Comparison of ENCODE assay signal across 33 cellular contexts in the genomic region with DNA sequence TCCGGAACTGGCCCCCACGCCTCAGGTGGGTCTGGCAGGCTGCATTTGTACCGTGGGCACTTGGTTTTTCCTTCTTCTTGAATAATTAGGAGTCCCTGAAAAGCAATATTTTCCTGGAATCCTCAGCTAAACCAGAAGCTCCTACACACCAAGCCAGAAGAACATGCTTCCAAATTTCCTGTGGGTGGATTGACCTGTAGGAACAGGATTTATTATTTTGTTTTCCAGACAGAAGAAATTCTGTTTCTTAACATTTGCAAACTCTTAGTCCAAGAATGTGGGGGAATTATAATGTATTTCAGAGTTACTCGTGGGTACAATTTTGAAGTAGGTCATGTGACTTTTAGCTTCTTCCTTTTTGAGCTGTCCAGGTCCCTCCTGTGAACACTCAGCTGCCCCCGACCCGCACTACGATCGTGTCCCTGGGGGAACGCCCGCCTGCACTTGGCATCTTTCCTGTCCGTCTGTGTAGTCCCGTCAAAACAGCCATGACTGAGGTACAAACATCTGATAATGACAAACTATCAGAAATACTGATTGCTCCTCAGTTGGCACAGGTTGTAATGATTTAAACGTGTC. TPM values are rescaled to one million over a fixed set of nuclear protein-coding genes. Genes with fewer than 3 reads are reported as not detected.
"Had no signal": no experiment of that assay in that cellular context is flagged by ENCODE, and none has a peak within 500 bp of the region (broad histone marks: within the 10 kb centered on the region; RNA-seq: fewer than 3 reads in every experiment).

No MANE protein-coding gene starts in this region.

- DNase-seq: activated CD4-positive, alpha-beta memory T cell treated with anti-CD3 and anti-CD28 coated beads for 36 hours; activated CD4-positive, alpha-beta T cell treated with anti-CD3 and anti-CD28 coated beads for 36 hours; activated CD4-positive, alpha-beta T cell treated with anti-CD3 and anti-CD28 coated beads, Interleukin-2, amount 10 ng/mL, durations not matched to agents 24 days and 14 days; activated CD4-positive, CD25-positive, alpha-beta regulatory T cell; activated CD4-positive, CD25-positive, alpha-beta regulatory T cell treated with anti-CD3 and anti-CD28 coated beads, Interleukin-2, amount 50 U/mL, for 72 hours; activated CD8-positive, alpha-beta memory T cell treated with anti-CD3 and anti-CD28 coated beads, Interleukin-2, amount 10 ng/mL, durations not matched to agents 7 days and 5 days; activated CD8-positive, alpha-beta memory T cell treated with anti-CD3 and anti-CD28 coated beads, Interleukin-2, amount 50 U/mL, for 4 hours; activated CD8-positive, alpha-beta T cell treated with anti-CD3 and anti-CD28 coated beads, Interleukin-2, amount 10 ng/mL, durations not matched to agents 7 days and 5 days; activated gamma-delta T cell; activated naive CD4-positive, alpha-beta T cell; activated naive CD4-positive, alpha-beta T cell treated with anti-CD3 and anti-CD28 coated beads, Interleukin-2, amount 10 ng/mL, durations not matched to agents 7 days and 5 days; activated naive CD8-positive, alpha-beta T cell treated with anti-CD3 and anti-CD28 coated beads, Interleukin-2, amount 10 ng/mL, durations not matched to agents 7 days and 5 days; activated T-cell treated with anti-CD3 and anti-CD28 coated beads, Interleukin-2, amount 50 U/mL, for 1 hour; activated T-cell treated with anti-CD3 and anti-CD28 coated beads, Interleukin-2, amount 50 U/mL, for 48 hours; dorsolateral prefrontal cortex; effector memory CD4-positive, alpha-beta T cell; endodermal cell; foreskin fibroblast; glutamatergic neuron; T-helper 1 cell; T-helper 17 cell; T1000 had no signal

- H3K9me3 ChIP-seq: ascending aorta had no signal

- FAIRE-seq: bronchial epithelial cell, frontal cortex had no signal

- H3K27ac Mint-ChIP-seq: activated CD4-positive, alpha-beta memory T cell treated with anti-CD3 and anti-CD28 coated beads for 36 hours; activated CD4-positive, alpha-beta T cell treated with anti-CD3 and anti-CD28 coated beads for 36 hours; activated CD4-positive, alpha-beta T cell treated with anti-CD3 and anti-CD28 coated beads, Interleukin-2, amount 10 ng/mL, durations not matched to agents 24 days and 14 days; activated CD8-positive, alpha-beta memory T cell treated with anti-CD3 and anti-CD28 coated beads, Interleukin-2, amount 10 ng/mL, durations not matched to agents 7 days and 5 days; activated CD8-positive, alpha-beta T cell treated with anti-CD3 and anti-CD28 coated beads, Interleukin-2, amount 10 ng/mL, durations not matched to agents 7 days and 5 days; activated naive CD4-positive, alpha-beta T cell treated with anti-CD3 and anti-CD28 coated beads, Interleukin-2, amount 10 ng/mL, durations not matched to agents 7 days and 5 days; activated naive CD4-positive, alpha-beta T cell treated with anti-CD3 and anti-CD28 coated beads, Interleukin-2, amount 50 U/mL, for 72 hours; activated naive CD8-positive, alpha-beta T cell treated with anti-CD3 and anti-CD28 coated beads, Interleukin-2, amount 10 ng/mL, durations not matched to agents 7 days and 5 days; brain; dendritic cell treated with granulocyte-macrophage colony-stimulating factor and Interleukin-4, amounts not matched to agents 40 ng/mL and 50 ng/mL, for 4 days; endodermal cell; T-helper 17 cell; T-helper 2 cell treated with Interferon-gamma antibody and Interleukin-4, amounts not matched to agents 5 μg/mL and 100 μg/mL, for 36 hours had no signal

- H3K27ac ChIP-seq: ascending aorta, coronary artery, dorsolateral prefrontal cortex had no signal

- H3K36me3 Mint-ChIP-seq: activated CD4-positive, alpha-beta memory T cell treated with anti-CD3 and anti-CD28 coated beads for 36 hours; brain had no signal

- H3K4me1 Mint-ChIP-seq: activated naive CD8-positive, alpha-beta T cell treated with anti-CD3 and anti-CD28 coated beads, Interleukin-2, amount 10 ng/mL, durations not matched to agents 7 days and 5 days; brain; endodermal cell had no signal

- H3K4me3 ChIP-seq: ascending aorta, coronary artery, dorsolateral prefrontal cortex had no signal

- H3K4me1 ChIP-seq: ascending aorta had no signal

- H3K27me3 Mint-ChIP-seq: activated CD4-positive, alpha-beta T cell treated with anti-CD3 and anti-CD28 coated beads, Interleukin-2, amount 10 ng/mL, durations not matched to agents 24 days and 14 days; activated CD8-positive, alpha-beta memory T cell treated with anti-CD3 and anti-CD28 coated beads, Interleukin-2, amount 10 ng/mL, durations not matched to agents 7 days and 5 days; activated naive CD4-positive, alpha-beta T cell treated with anti-CD3 and anti-CD28 coated beads, Interleukin-2, amount 10 ng/mL, durations not matched to agents 7 days and 5 days; activated naive CD8-positive, alpha-beta T cell treated with anti-CD3 and anti-CD28 coated beads, Interleukin-2, amount 10 ng/mL, durations not matched to agents 7 days and 5 days; central memory CD8-positive, alpha-beta T cell; dendritic cell treated with granulocyte-macrophage colony-stimulating factor and Interleukin-4, amounts not matched to agents 40 ng/mL and 50 ng/mL, for 4 days; T-helper 17 cell had no signal

- H3K27me3 ChIP-seq: ascending aorta, dorsolateral prefrontal cortex had no signal

- ATAC-seq: activated CD4-positive, alpha-beta T cell treated with anti-CD3 and anti-CD28 coated beads for 36 hours; activated CD8-positive, alpha-beta memory T cell treated with anti-CD3 and anti-CD28 coated beads, Interleukin-2, amount 10 ng/mL, durations not matched to agents 7 days and 5 days; activated CD8-positive, alpha-beta T cell treated with anti-CD3 and anti-CD28 coated beads, Interleukin-2, amount 10 ng/mL, durations not matched to agents 7 days and 5 days; activated naive CD4-positive, alpha-beta T cell treated with anti-CD3 and anti-CD28 coated beads, Interleukin-2, amount 50 U/mL, for 72 hours; esophagus mucosa; T-helper 17 cell had no signal

- H3K36me3 ChIP-seq: ascending aorta had no signal

- H3K4me3 Mint-ChIP-seq: activated CD4-positive, alpha-beta memory T cell treated with anti-CD3 and anti-CD28 coated beads for 36 hours; activated CD4-positive, alpha-beta T cell treated with anti-CD3 and anti-CD28 coated beads for 36 hours; activated CD4-positive, alpha-beta T cell treated with anti-CD3 and anti-CD28 coated beads, Interleukin-2, amount 10 ng/mL, durations not matched to agents 24 days and 14 days; activated CD8-positive, alpha-beta memory T cell treated with anti-CD3 and anti-CD28 coated beads, Interleukin-2, amount 10 ng/mL, durations not matched to agents 7 days and 5 days; activated CD8-positive, alpha-beta T cell treated with anti-CD3 and anti-CD28 coated beads, Interleukin-2, amount 10 ng/mL, durations not matched to agents 7 days and 5 days; activated naive CD4-positive, alpha-beta T cell treated with anti-CD3 and anti-CD28 coated beads, Interleukin-2, amount 10 ng/mL, durations not matched to agents 7 days and 5 days; activated naive CD8-positive, alpha-beta T cell treated with anti-CD3 and anti-CD28 coated beads, Interleukin-2, amount 10 ng/mL, durations not matched to agents 7 days and 5 days; brain; central memory CD8-positive, alpha-beta T cell; dendritic cell treated with granulocyte-macrophage colony-stimulating factor and Interleukin-4, amounts not matched to agents 40 ng/mL and 50 ng/mL, for 4 days; endodermal cell; T-helper 17 cell; T-helper 2 cell treated with Interferon-gamma antibody and Interleukin-4, amounts not matched to agents 5 μg/mL and 100 μg/mL, for 36 hours had no signal

RNA-seq across cellular contexts. Expression of gene VIPR2, which starts 27.7 kb away (rescaled TPM):
- total RNA-seq: activated CD8-positive, alpha-beta T cell treated with anti-CD3 and anti-CD28 coated beads, Interleukin-2, amount 10 ng/mL, durations not matched to agents 7 days and 5 days; bronchial epithelial cell; epithelial cell of proximal tubule; T-helper 17 cell had no signal
